In genomic region chr3:87674397-87675161, GRCh38 we compare ENCODE assay signal across 11 cellular contexts.
DNase-seq lines count a peak whose midpoint lies in the region; ATAC-seq and TF ChIP-seq lines count a peak whose summit lies in the region.
"Had no signal": no experiment of that assay in that cellular context is flagged by ENCODE, and none has a peak within 500 bp of the region (broad histone marks: within the 10 kb centered on the region; RNA-seq: fewer than 3 reads in every experiment).

No MANE protein-coding gene starts in this region.

- no peak for TF ChIP-seq CTCF in CD4-positive, alpha-beta T cell (IDR thresholded peaks at IDR 0.05)

- POLR2A ChIA-PET in CD4-positive, alpha-beta T cell (lab: Charles Lee): no interaction called here

- ATAC-seq in GM19035 (IDR thresholded peaks at IDR 0.05; ENCODE audit: unreplicated experiment) (peak; percentile 99), HG02642 (IDR thresholded peaks at IDR 0.05; ENCODE audit: poor library complexity, unreplicated experiment) (peak; percentile 99), HG03521 (IDR thresholded peaks at IDR 0.05; ENCODE audit: unreplicated experiment) (peak; percentile 98)
- ATAC-seq in CD4-positive, alpha-beta T cell (ENCODE audit: poor library complexity): no peak

- intact Hi-C loops in CD4-positive, alpha-beta T cell (cut with DNase I, micrococcal nuclease): no loop called here

- peak overlapping the region; percentile 23 for H2AFZ ChIP-seq in ACC112 (ENCODE audit: low read length, unreplicated experiment)

- H3K4me3 Mint-ChIP-seq in CD4-positive, alpha-beta T cell: no peak overlapping the region

- H3K4me1 Mint-ChIP-seq in CD4-positive, alpha-beta T cell (ENCODE audit: low read depth): no peaks in the 10 kb centered on the region

- no peak overlapping the region for H3K27ac ChIP-seq in ACC112 (ENCODE audit: low read depth, low read length)
- H3K27ac ChIP-seq in CD4-positive, alpha-beta T cell (ENCODE audit: low read depth, low read length): no peak overlapping the region
- H3K27ac ChIP-seq: colonic mucosa, transverse colon had no signal

- H3K27me3 Mint-ChIP-seq in CD4-positive, alpha-beta T cell: no peaks in the 10 kb centered on the region

- CTCF ChIA-PET in CD4-positive, alpha-beta T cell (lab: Charles Lee): no interaction called here

- H3K27ac Mint-ChIP-seq in CD4-positive, alpha-beta T cell: no peak overlapping the region

- no peak for DNase-seq in NCI-H226
- no peak for DNase-seq in CD4-positive, alpha-beta T cell
- no peak for DNase-seq in HCEC 1CT
- DNase-seq in NCI-H146 (lab: John Stamatoyannopoulos, UW): no peak
- DNase-seq: colonic mucosa, NCI-H1092 treated with DMSO at 0.1 percent for 48 hours, transverse colon had no signal

- H3K36me3 ChIP-seq in ACC112 (ENCODE audit: insufficient read depth, low read length): no peaks in the 10 kb centered on the region
- H3K36me3 ChIP-seq: colonic mucosa, transverse colon had no signal

- no peak overlapping the region for H3K4me3 ChIP-seq in ACC112 (ENCODE audit: low read depth, low read length)
- H3K4me3 ChIP-seq: colonic mucosa, transverse colon had no signal

- no peaks in the 10 kb centered on the region for H3K79me2 ChIP-seq in ACC112 (ENCODE audit: control insufficient read depth, insufficient read depth, low read length, unreplicated experiment)

- peaks cover 3% of the 10 kb centered on the region; the same call in 1 of the 2 replicates for H3K27me3 ChIP-seq in ACC112 (ENCODE audit: insufficient read depth, low read length)
- no peaks in the 10 kb centered on the region for H3K27me3 ChIP-seq in CD4-positive, alpha-beta T cell (ENCODE audit: control insufficient read depth, insufficient read depth, low read length)
- H3K27me3 ChIP-seq: colonic mucosa, transverse colon had no signal

- H3K9me3 Mint-ChIP-seq in CD4-positive, alpha-beta T cell: no peaks in the 10 kb centered on the region

- no peaks in the 10 kb centered on the region for H3K4me1 ChIP-seq in ACC112 (ENCODE audit: control insufficient read depth, insufficient read depth, low read length, unreplicated experiment)
- H3K4me1 ChIP-seq: colonic mucosa, transverse colon had no signal

- H3K9me3 ChIP-seq in CD4-positive, alpha-beta T cell (ENCODE audit: control insufficient read depth, low read length): no peaks in the 10 kb centered on the region
- H3K9me3 ChIP-seq: colonic mucosa, transverse colon had no signal

- H3K36me3 Mint-ChIP-seq in CD4-positive, alpha-beta T cell (ENCODE audit: low read depth): no peaks in the 10 kb centered on the region
